12 cellular contexts compared by ENCODE assay signal in genomic region chr3:126476976-126477330, GRCh38. TPM values are rescaled to one million over a fixed set of nuclear protein-coding genes. Genes with fewer than 3 reads are reported as not detected.
DNase-seq lines count a peak whose midpoint lies in the region; ATAC-seq and TF ChIP-seq lines count a peak whose summit lies in the region.
"Had no signal": no experiment of that assay in that cellular context is flagged by ENCODE, and none has a peak within 500 bp of the region (broad histone marks: within the 10 kb centered on the region; RNA-seq: fewer than 3 reads in every experiment).

No MANE protein-coding gene starts in this region.

- H3K4me1 ChIP-seq in iPS-20b (ENCODE audit: insufficient read depth, low read length): peaks cover 8% of the 10 kb centered on the region
- H3K4me1 ChIP-seq in tibial artery: peaks cover 0 to 37% (median 32%) of the 10 kb centered on the region in 4 donors

- ATAC-seq in activated CD8-positive, alpha-beta T cell treated with anti-CD3 and anti-CD28 coated beads for 36 hours: no peak
- ATAC-seq in GM18867 (IDR thresholded peaks at IDR 0.05; ENCODE audit: unreplicated experiment) (no peak), HG03159 (IDR thresholded peaks at IDR 0.05; ENCODE audit: unreplicated experiment) (no peak)

- no peak overlapping the region for H3K9ac ChIP-seq in iPS-20b (ENCODE audit: low read depth, low read length)

- TF ChIP-seq CTCF in activated CD8-positive, alpha-beta T cell treated with anti-CD3 and anti-CD28 coated beads for 36 hours (IDR thresholded peaks at IDR 0.05): no peak
- no peak for TF ChIP-seq CTCF in tibial artery (IDR thresholded peaks at IDR 0.05)

- no peaks in the 10 kb centered on the region for H3K9me3 Mint-ChIP-seq in activated T-cell treated with anti-CD3 and anti-CD28 coated beads, Interleukin-2, amount 50 U/mL, for 24 hours
- no peaks in the 10 kb centered on the region for H3K9me3 Mint-ChIP-seq in activated CD8-positive, alpha-beta T cell treated with anti-CD3 and anti-CD28 coated beads for 36 hours

- peak overlapping the region; percentile 88; the same call in 1 of the 2 replicates for H3K4me3 ChIP-seq in iPS-20b (ENCODE audit: low read length)
- H3K4me3 ChIP-seq in tibial artery: peak overlapping the region in 1 of 2 donors; percentile 75

- H3K27me3 Mint-ChIP-seq in activated T-cell treated with anti-CD3 and anti-CD28 coated beads, Interleukin-2, amount 50 U/mL, for 24 hours: no peaks in the 10 kb centered on the region
- H3K27me3 Mint-ChIP-seq in activated CD8-positive, alpha-beta T cell treated with anti-CD3 and anti-CD28 coated beads for 36 hours: no peaks in the 10 kb centered on the region

- POLR2A ChIA-PET in activated CD8-positive, alpha-beta T cell treated with anti-CD3 and anti-CD28 coated beads for 36 hours (lab: Charles Lee): interaction anchor here (0.6 to 1.3 kb wide), 3 partner anchors 8 to 560 kb away, joined by 3 to 4 read pairs (median 3); partner anchors contain the start of gene SLC41A3

- peaks cover 33% of the 10 kb centered on the region for H3K4me1 Mint-ChIP-seq in activated T-cell treated with anti-CD3 and anti-CD28 coated beads, Interleukin-2, amount 50 U/mL, for 24 hours (ENCODE audit: low read depth)
- peaks cover 25% of the 10 kb centered on the region for H3K4me1 Mint-ChIP-seq in activated CD8-positive, alpha-beta T cell treated with anti-CD3 and anti-CD28 coated beads for 36 hours (ENCODE audit: low read depth)

- intact Hi-C loops in activated CD8-positive, alpha-beta T cell treated with anti-CD3 and anti-CD28 coated beads for 36 hours (cut with micrococcal nuclease): no loop called here
- intact Hi-C loops in tibial artery (cut with DNase I; ENCODE audit: low total_unique reads): loop anchor here (5.0 to 10.0 kb wide), 3 partner anchors 212 to 395 kb away; partner anchors contain the start of gene SLC41A3

- no peaks in the 10 kb centered on the region for H3K27me3 ChIP-seq in iPS-20b (ENCODE audit: insufficient read depth, low read length)
- no peaks in the 10 kb centered on the region for H3K27me3 ChIP-seq in tibial artery
- H3K27me3 ChIP-seq: adrenal gland, BLaER1 had no signal

- peak overlapping the region; percentile 67 for H3K27ac Mint-ChIP-seq in activated T-cell treated with anti-CD3 and anti-CD28 coated beads, Interleukin-2, amount 50 U/mL, for 24 hours
- peak overlapping the region; percentile 82 for H3K27ac Mint-ChIP-seq in activated CD8-positive, alpha-beta T cell treated with anti-CD3 and anti-CD28 coated beads for 36 hours

- CTCF ChIA-PET in activated CD8-positive, alpha-beta T cell treated with anti-CD3 and anti-CD28 coated beads for 36 hours (lab: Charles Lee): no interaction called here

- H3K36me3 ChIP-seq in iPS-20b (ENCODE audit: insufficient read depth, low read depth, low read length) (peaks cover 15% of the 10 kb centered on the region), tibial artery (peaks cover 0 to 2% (median 0%) of the 10 kb centered on the region in 3 donors)

- DNase-seq in activated T-cell treated with anti-CD3 and anti-CD28 coated beads, Interleukin-2, amount 50 U/mL, for 24 hours: no peak
- DNase-seq in activated T-cell treated with anti-CD3 and anti-CD28 coated beads for 4 hours (no peak), tibial artery (no peak), NCI-H187 treated with DMSO at 0.1 percent for 48 hours (lab: John Stamatoyannopoulos, UW) (no peak)
- no peak for DNase-seq in activated CD8-positive, alpha-beta T cell treated with anti-CD3 and anti-CD28 coated beads for 36 hours
- DNase-seq: stimulated activated CD4-positive, alpha-beta T cell treated with anti-CD3 and anti-CD28 coated beads, Interleukin-4, amount 100 ng/mL, for 4 hours had no signal

- peaks cover 27% of the 10 kb centered on the region for H3K36me3 Mint-ChIP-seq in activated T-cell treated with anti-CD3 and anti-CD28 coated beads, Interleukin-2, amount 50 U/mL, for 24 hours (ENCODE audit: low read depth)
- peaks cover 24% of the 10 kb centered on the region for H3K36me3 Mint-ChIP-seq in activated CD8-positive, alpha-beta T cell treated with anti-CD3 and anti-CD28 coated beads for 36 hours (ENCODE audit: low read depth)

- H3K27ac ChIP-seq in iPS-20b (ENCODE audit: low read length) (no peak overlapping the region), tibial artery (peak overlapping the region; percentile 88 to 91)
- H3K27ac ChIP-seq: BLaER1 had no signal

- H3K4me3 Mint-ChIP-seq in activated T-cell treated with anti-CD3 and anti-CD28 coated beads, Interleukin-2, amount 50 U/mL, for 24 hours: peak overlapping the region; percentile 80
- H3K4me3 Mint-ChIP-seq in activated CD8-positive, alpha-beta T cell treated with anti-CD3 and anti-CD28 coated beads for 36 hours: peak overlapping the region; percentile 80

- H3K9me3 ChIP-seq in iPS-20b (ENCODE audit: insufficient read depth, low read depth, low read length) (no peaks in the 10 kb centered on the region), tibial artery (no peaks in the 10 kb centered on the region)
- H3K9me3 ChIP-seq: adrenal gland, BLaER1 had no signal

RNA-seq across cellular contexts. Expression of gene ZXDC, which starts 1.3 kb away (rescaled TPM):
- 10 to 100 TPM; 27.8 to 29.8 TPM for total RNA-seq in activated CD8-positive, alpha-beta T cell treated with anti-CD3 and anti-CD28 coated beads for 36 hours

RNA-seq across cellular contexts. Expression of gene UROC1, which starts 40.6 kb away (rescaled TPM):
- total RNA-seq in activated CD8-positive, alpha-beta T cell treated with anti-CD3 and anti-CD28 coated beads for 36 hours: not detected
- total RNA-seq: T-helper 2 cell treated with Interferon-gamma antibody and Interleukin-4, amounts not matched to agents 100 ng/mL and 5 ng/mL, for 36 hours had no signal

RNA-seq across cellular contexts. Expression of gene CHST13, which starts 47.0 kb away (rescaled TPM):
- total RNA-seq in activated CD8-positive, alpha-beta T cell treated with anti-CD3 and anti-CD28 coated beads for 36 hours: not detected
- total RNA-seq: T-helper 2 cell treated with Interferon-gamma antibody and Interleukin-4, amounts not matched to agents 100 ng/mL and 5 ng/mL, for 36 hours had no signal
